24 cellular contexts compared by ENCODE assay signal in the genomic region with DNA sequence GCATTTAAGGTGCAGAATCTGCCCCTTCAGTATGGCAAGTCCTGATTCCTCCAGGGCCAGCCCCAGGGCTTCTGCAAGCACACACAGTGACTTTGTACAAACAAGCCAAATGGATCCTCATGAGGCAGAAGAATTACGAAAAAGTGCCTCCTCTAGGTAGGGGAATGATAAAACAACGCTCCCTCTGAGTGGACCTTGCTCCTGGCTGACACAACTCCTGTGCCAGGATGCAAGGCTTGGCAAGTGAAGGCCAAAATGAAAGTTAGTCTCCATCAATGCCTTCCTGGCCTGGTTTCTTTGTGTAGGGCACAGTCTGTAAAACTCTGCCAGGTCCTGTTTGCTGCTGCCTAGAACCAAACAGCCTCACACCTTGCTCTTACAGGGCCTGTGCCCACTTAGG.
"Had no signal": no experiment of that assay in that cellular context is flagged by ENCODE, and none has a peak within 500 bp of the region (broad histone marks: within the 10 kb centered on the region; RNA-seq: fewer than 3 reads in every experiment).

No MANE protein-coding gene starts in this region.

- H3K9me3 ChIP-seq: esophagus muscularis mucosa, gastrocnemius medialis, heart right ventricle, lower lobe of right lung, prostate gland, suprapubic skin, thyroid gland, upper lobe of left lung, vagina had no signal

- H3K4me1 Mint-ChIP-seq: memory B cell, naive B cell had no signal

- H3K27ac ChIP-seq: coronary artery, epithelial cell of prostate, esophagus muscularis mucosa, gastrocnemius medialis, heart right ventricle, lower lobe of right lung, parathyroid adenoma, suprapubic skin, thyroid gland, upper lobe of left lung, vagina had no signal

- H3K9ac ChIP-seq: parathyroid adenoma had no signal

- H2AFZ ChIP-seq: parathyroid adenoma had no signal

- DNase-seq: effector CD4-positive, alpha-beta T cell; gastrocnemius medialis; heart right ventricle; hypothalamus; lower lobe of right lung; midbrain; naive B cell; occipital lobe; retina; stimulated activated CD4-positive, alpha-beta T cell treated with anti-CD3 and anti-CD28 coated beads, Interleukin-2, amount 100 ng/mL, for 24 hours; stimulated activated CD4-positive, alpha-beta T cell treated with anti-CD3 and anti-CD28 coated beads, Interleukin-4, amount 100 ng/mL, for 4 hours; stimulated activated naive CD4-positive, alpha-beta T cell treated with Interleukin-2 at 50 U/mL for 16 hours; thyroid gland had no signal

- H3K36me3 ChIP-seq: esophagus muscularis mucosa, gastrocnemius medialis, heart right ventricle, lower lobe of right lung, prostate gland, suprapubic skin, thyroid gland, upper lobe of left lung, vagina had no signal

- H3K9me3 Mint-ChIP-seq: memory B cell, naive B cell, nephron had no signal

- H3K27me3 ChIP-seq: esophagus muscularis mucosa, gastrocnemius medialis, suprapubic skin, thyroid gland, upper lobe of left lung, vagina had no signal

- H3K27ac Mint-ChIP-seq: memory B cell, naive B cell had no signal

- H3K36me3 Mint-ChIP-seq: memory B cell, naive B cell had no signal

- H3K4me3 ChIP-seq: coronary artery, esophagus muscularis mucosa, gastrocnemius medialis, heart right ventricle, lower lobe of right lung, prostate gland, suprapubic skin, thyroid gland, upper lobe of left lung, vagina had no signal

- ATAC-seq: gastrocnemius medialis, heart right ventricle, sciatic nerve had no signal

- H3K79me2 ChIP-seq: parathyroid adenoma had no signal

- H3K4me3 Mint-ChIP-seq: memory B cell, nephron had no signal
